19 cellular contexts compared by ENCODE assay signal in genomic region chr1:239730378-239730777, GRCh38.
DNase-seq lines count a peak whose midpoint lies in the region; ATAC-seq and TF ChIP-seq lines count a peak whose summit lies in the region.
"Had no signal": no experiment of that assay in that cellular context is flagged by ENCODE, and none has a peak within 500 bp of the region (broad histone marks: within the 10 kb centered on the region; RNA-seq: fewer than 3 reads in every experiment).

No MANE protein-coding gene starts in this region.

- TF ChIP-seq RAD21 in SK-N-SH (IDR thresholded peaks at IDR 0.05; ENCODE audit: low read length) = no peak

- no peaks in the 10 kb centered on the region for H3K4me1 Mint-ChIP-seq in glutamatergic neuron (ENCODE audit: low read depth, unreplicated experiment)
- H3K4me1 Mint-ChIP-seq: B cell had no signal

- H3K4me1 ChIP-seq in SK-N-SH (ENCODE audit: control insufficient read depth in 1 of 2, insufficient read depth in 2 of 2, low read depth in 1 of 2, low read length in 1 of 2) = peaks cover 16 to 46% of the 10 kb centered on the region in 2 experiments
- no peaks in the 10 kb centered on the region for H3K4me1 ChIP-seq in trophoblast cell (ENCODE audit: control insufficient read depth in 1 of 2, insufficient read depth in 2 of 2, low read length in 2 of 2)
- peaks cover 6% of the 10 kb centered on the region for H3K4me1 ChIP-seq in testis
- H3K4me1 ChIP-seq: A549; BLaER1 treated with 17β-estradiol and CSF1 and Interleukin-3, amounts not matched to agents 10 nM and 100 nM; Caco-2 had no signal

- ATAC-seq in SK-N-SH treated with all-trans-retinoic acid at 6 μM for 48 hours = no peak
- ATAC-seq: A549; CD8-positive, alpha-beta T cell had no signal

- TF ChIP-seq POLR2A in testis (IDR thresholded peaks at IDR 0.05) = no peak

- TF ChIP-seq CTCF in SK-N-SH (IDR thresholded peaks at IDR 0.05) (no peak), testis (IDR thresholded peaks at IDR 0.05) (no peak), glutamatergic neuron (IDR thresholded peaks at IDR 0.05; ENCODE audit: partially characterized antibody, unreplicated experiment) (no peak)

- H3K9me2 ChIP-seq in SK-N-SH = no peaks in the 10 kb centered on the region

- peak overlapping the region; percentile 73 for H2BK5ac ChIP-seq in trophoblast cell (ENCODE audit: low read depth, low read length, poor library complexity)

- H3K18ac ChIP-seq in trophoblast cell (ENCODE audit: low read length) = no peak overlapping the region

- H3K9me3 ChIP-seq in SK-N-SH (no peaks in the 10 kb centered on the region), trophoblast cell (ENCODE audit: insufficient read depth, low read depth, low read length) (no peaks in the 10 kb centered on the region), testis (no peaks in the 10 kb centered on the region)
- H3K9me3 ChIP-seq: A549; BLaER1 treated with 17β-estradiol and CSF1 and Interleukin-3, amounts not matched to agents 10 nM and 100 nM; Caco-2 had no signal

- no peaks in the 10 kb centered on the region for H4K20me1 ChIP-seq in SK-N-SH (ENCODE audit: insufficient read depth)
- H4K20me1 ChIP-seq: BLaER1 treated with 17β-estradiol and CSF1 and Interleukin-3, amounts not matched to agents 10 nM and 100 nM had no signal

- 66% methylated on average over 2 of the region's 2 CpGs for WGBS in SK-N-SH (ENCODE audit: low lambda C conversion rate)
- WGBS in trophoblast cell (ENCODE audit: extremely low coverage, insufficient coverage, insufficient read length) = no CpG with 5 or more reads among the region's 2 CpGs
- WGBS in testis, 2 donors = 48 to 56% methylated on average over 2 of the region's 2 CpGs

- DNase-seq in SK-N-SH = no peak
- peak; percentile 36 for DNase-seq in OCI-M1 (lab: John Stamatoyannopoulos, UW)
- no peak for DNase-seq in trophoblast cell
- peak; percentile 31 for DNase-seq in testis
- no peak for DNase-seq in glutamatergic neuron
- no peak for DNase-seq in NCI-H345 treated with DMSO at 0.1 percent for 48 hours (lab: John Stamatoyannopoulos, UW; ENCODE audit: unreplicated experiment)
- DNase-seq: AML-193; Caco-2; Calu3; CD4-positive, alpha-beta T cell; CD8-positive, alpha-beta T cell; DMS79 treated with DMSO at 0.1 percent for 48 hours; GF-D8 had no signal

- H4K8ac ChIP-seq in trophoblast cell (ENCODE audit: low read depth, low read length) = no peak overlapping the region

- peaks cover 0 to 3% of the 10 kb centered on the region in 2 experiments for H3K36me3 ChIP-seq in SK-N-SH (replicated peaks in 1 of 2; ENCODE audit: control insufficient read depth in 1 of 2, insufficient read depth in 2 of 2, low read length in 1 of 2)
- H3K36me3 ChIP-seq in trophoblast cell (ENCODE audit: control insufficient read depth in 1 of 2, insufficient read depth in 2 of 2, low read length in 2 of 2) = no peaks in the 10 kb centered on the region
- H3K36me3 ChIP-seq in testis (ENCODE audit: low read depth, missing control alignments) = no peaks in the 10 kb centered on the region
- H3K36me3 ChIP-seq: BLaER1 treated with 17β-estradiol and CSF1 and Interleukin-3, amounts not matched to agents 10 nM and 100 nM had no signal

- no peaks in the 10 kb centered on the region for H3K9me3 Mint-ChIP-seq in glutamatergic neuron (ENCODE audit: unreplicated experiment)

- peaks cover 8% of the 10 kb centered on the region for H3F3A ChIP-seq in SK-N-SH (replicated peaks; ENCODE audit: insufficient read depth)

- no peak overlapping the region for H4K12ac ChIP-seq in trophoblast cell (ENCODE audit: low read depth, low read length)

- H2BK12ac ChIP-seq in trophoblast cell (ENCODE audit: low read length) = peak overlapping the region; percentile 36

- H3K9ac ChIP-seq in SK-N-SH (no peak overlapping the region), trophoblast cell (ENCODE audit: low read length) (no peak overlapping the region)
- H3K9ac ChIP-seq: BLaER1 treated with 17β-estradiol and CSF1 and Interleukin-3, amounts not matched to agents 10 nM and 100 nM had no signal

- POLR2A ChIA-PET in SK-N-SH (lab: Yijun Ruan, JAX) = no interaction called here

- H3K4me3 ChIP-seq in SK-N-SH (ENCODE audit: low read depth in 2 of 2, low read length in 1 of 2) (no peak overlapping the region), trophoblast cell (ENCODE audit: low read depth, low read length) (no peak overlapping the region), testis (no peak overlapping the region)
- H3K4me3 ChIP-seq: A549; BLaER1 treated with 17β-estradiol and CSF1 and Interleukin-3, amounts not matched to agents 10 nM and 100 nM had no signal

- peak overlapping the region; percentile 62; the same call in 1 of the 2 replicates for H2AFZ ChIP-seq in SK-N-SH (ENCODE audit: low read depth)
- no peak overlapping the region for H2AFZ ChIP-seq in trophoblast cell (ENCODE audit: insufficient read depth, low read length, poor library complexity)

- no peaks in the 10 kb centered on the region for H3K27me3 ChIP-seq in SK-N-SH (ENCODE audit: insufficient read depth)
- H3K27me3 ChIP-seq in trophoblast cell (ENCODE audit: insufficient read depth, low read length) = no peaks in the 10 kb centered on the region
- no peaks in the 10 kb centered on the region for H3K27me3 ChIP-seq in testis
- H3K27me3 ChIP-seq: BLaER1 treated with 17β-estradiol and CSF1 and Interleukin-3, amounts not matched to agents 10 nM and 100 nM had no signal

- H3K4me3 Mint-ChIP-seq in glutamatergic neuron (ENCODE audit: unreplicated experiment) = no peak overlapping the region
- H3K4me3 Mint-ChIP-seq: B cell; CD4-positive, alpha-beta T cell; CD8-positive, alpha-beta T cell had no signal

- H3K79me1 ChIP-seq in trophoblast cell (ENCODE audit: low read length) = peaks cover 3% of the 10 kb centered on the region

- no peaks in the 10 kb centered on the region for H3K36me3 Mint-ChIP-seq in glutamatergic neuron (ENCODE audit: unreplicated experiment)

- no peak for TF ChIP-seq EP300 in SK-N-SH (IDR thresholded peaks at IDR 0.05; ENCODE audit: borderline replicate concordance in 1 of 2, low read depth in 1 of 2, low read length in 1 of 2)

- H2BK120ac ChIP-seq in trophoblast cell (ENCODE audit: insufficient read depth, low read length, poor library complexity) = no peak overlapping the region

- H3K27ac ChIP-seq in SK-N-SH (ENCODE audit: low read depth in 2 of 2, low read length in 1 of 2) (peak overlapping the region in 1 of 2 experiments; percentile 69; a peak in 2 of 4 replicates), trophoblast cell (ENCODE audit: low read depth, low read length) (no peak overlapping the region), testis (no peak overlapping the region)
- H3K27ac ChIP-seq: 22Rv1; A549; BLaER1 treated with 17β-estradiol and CSF1 and Interleukin-3, amounts not matched to agents 10 nM and 100 nM; C4-2B had no signal

- H4K91ac ChIP-seq in trophoblast cell (ENCODE audit: low read depth, low read length) = peak overlapping the region; percentile 87

- CTCF ChIA-PET in SK-N-SH (lab: Yijun Ruan, JAX) = interaction anchor here (1.3 kb wide), 1 partner anchor 17 kb away, joined by 3 read pairs; no protein-coding TSS in a partner anchor

- H3K27me3 Mint-ChIP-seq in glutamatergic neuron (ENCODE audit: unreplicated experiment) = no peaks in the 10 kb centered on the region
- H3K27me3 Mint-ChIP-seq: B cell; CD4-positive, alpha-beta T cell had no signal

- no peak overlapping the region for H3K27ac Mint-ChIP-seq in glutamatergic neuron (ENCODE audit: unreplicated experiment)
- H3K27ac Mint-ChIP-seq: B cell; CD4-positive, alpha-beta T cell; CD8-positive, alpha-beta T cell had no signal

- peak overlapping the region; percentile 61 for H3K14ac ChIP-seq in trophoblast cell (ENCODE audit: low read length)

- intact Hi-C loops in testis (cut with DNase I; ENCODE audit: low total_unique reads) = no loop called here

- H3K79me2 ChIP-seq in SK-N-SH (ENCODE audit: insufficient read depth) = no peaks in the 10 kb centered on the region
- H3K79me2 ChIP-seq in trophoblast cell (ENCODE audit: control insufficient read depth, insufficient read depth, low read length, poor library complexity) = peaks cover 2% of the 10 kb centered on the region

- H3K23ac ChIP-seq in trophoblast cell (ENCODE audit: low read length) = no peak overlapping the region

- no peak overlapping the region for H3K4me2 ChIP-seq in SK-N-SH
- H3K4me2 ChIP-seq in trophoblast cell (ENCODE audit: low read length) = no peak overlapping the region
- H3K4me2 ChIP-seq: A549; BLaER1 treated with 17β-estradiol and CSF1 and Interleukin-3, amounts not matched to agents 10 nM and 100 nM had no signal

- H3K4ac ChIP-seq in trophoblast cell (ENCODE audit: low read depth, low read length) = no peak overlapping the region

- H2AK5ac ChIP-seq in trophoblast cell (ENCODE audit: low read length) = no peak overlapping the region

TF ChIP-seq in SK-N-SH, 30 proteins besides CTCF, POLR2A, EP300 and RAD21 (continues in another document):
- TF ChIP-seq EZH2phosphoT487 (IDR thresholded peaks at IDR 0.05; ENCODE audit: borderline replicate concordance, low read depth) (no peak), MXI1 (IDR thresholded peaks at IDR 0.05; ENCODE audit: low read depth, low read length) (no peak), POLR2AphosphoS5 (IDR thresholded peaks at IDR 0.05; ENCODE audit: low read depth, low read length) (no peak), TCF12 (IDR thresholded peaks at IDR 0.05) (no peak)

TF ChIP-seq in SK-N-SH treated with all-trans-retinoic acid at 6 μM for 48 hours, 23 proteins besides CTCF, POLR2A, EP300 and RAD21 (continues in another document):
- no peak for TF ChIP-seq TSHZ2 (CRISPR knock-in tag; IDR thresholded peaks at IDR 0.05)
- no peak for TF ChIP-seq OSR1 (CRISPR knock-in tag; IDR thresholded peaks at IDR 0.05)
- no peak for TF ChIP-seq BACH2 (CRISPR knock-in tag; IDR thresholded peaks at IDR 0.05; ENCODE audit: borderline replicate concordance)

Comparison
In these comparisons a context has a peak if more than half of its experiments do, and no peak if none do; other contexts are left out.
1. DNase-seq: peak in OCI-M1 (single experiment) and testis (single experiment); none in SK-N-SH (single experiment), trophoblast cell (0 of 2), glutamatergic neuron (single experiment) and NCI-H345 treated with DMSO at 0.1 percent for 48 hours (single experiment).